ENCODE assay signal across 9 cellular contexts in the genomic region with DNA sequence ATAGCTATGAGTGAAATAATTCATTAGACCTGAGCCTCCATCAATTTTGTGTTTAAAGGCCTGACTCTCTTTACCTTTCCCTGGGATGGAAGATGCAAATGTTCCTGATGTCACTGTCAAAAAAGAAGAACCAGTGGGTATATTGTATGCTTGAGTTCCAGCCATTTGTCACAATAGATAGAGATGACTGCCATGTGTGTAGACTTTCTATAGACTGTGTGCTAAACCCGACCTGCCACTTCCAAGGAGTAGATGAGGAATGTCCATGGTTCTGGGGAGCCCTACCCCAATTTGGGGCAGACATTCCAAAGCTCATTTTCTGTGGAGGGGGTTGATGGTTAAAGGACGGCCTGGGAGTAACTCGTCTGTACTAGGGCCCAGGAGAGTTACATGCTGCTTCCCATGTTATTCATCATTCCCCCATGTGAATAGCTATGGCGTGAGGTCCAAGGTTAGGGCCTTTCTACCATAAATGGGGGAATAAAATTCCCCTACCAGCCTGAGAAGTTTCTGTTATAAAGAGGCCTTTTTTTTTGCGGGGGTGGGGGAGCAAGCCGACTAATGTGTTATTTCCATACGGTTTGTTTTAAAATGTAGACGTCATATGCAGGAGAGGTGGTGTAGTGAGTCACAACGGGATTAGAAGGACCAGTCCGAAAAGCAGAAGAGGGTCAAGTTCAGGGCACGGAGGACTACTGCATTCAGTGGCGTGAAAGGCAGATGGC. TPM values are rescaled to one million over a fixed set of nuclear protein-coding genes. Genes with fewer than 3 reads are reported as not detected.
DNase-seq lines count a peak whose midpoint lies in the region; ATAC-seq, FAIRE-seq and TF ChIP-seq lines count a peak whose summit lies in the region.
"Had no signal": no experiment of that assay in that cellular context is flagged by ENCODE, and none has a peak within 500 bp of the region (broad histone marks: within the 10 kb centered on the region; RNA-seq: fewer than 3 reads in every experiment).

No MANE protein-coding gene starts in this region.

- TF ChIP-seq CTCF in astrocyte (IDR thresholded peaks at IDR 0.05; ENCODE audit: insufficient read depth, low read depth, low read length) (no peak), nephron (IDR thresholded peaks at IDR 0.05; ENCODE audit: unreplicated experiment in 3 of 3) (no peak)

- H3K27me3 ChIP-seq in astrocyte (ENCODE audit: insufficient read depth, low read length): no peaks in the 10 kb centered on the region

- H3K9ac ChIP-seq in astrocyte (ENCODE audit: low read length): peak overlapping the region; percentile 79

- H2AFZ ChIP-seq in astrocyte (ENCODE audit: low read depth, low read length): no peak overlapping the region

- DNase-seq in GM18507 (ENCODE audit: extremely low spot score, insufficient read length, low read depth) (no peak), astrocyte (ENCODE audit: low read depth) (peak; percentile 69), NCI-H146 (lab: John Stamatoyannopoulos, UW) (no peak), T-helper 2 cell (no peak), epidermal melanocyte (ENCODE audit: insufficient read length, low spot score) (no peak)
- DNase-seq: endodermal cell; naive thymus-derived CD8-positive, alpha-beta T cell had no signal

- H3K9me3 Mint-ChIP-seq in astrocyte (ENCODE audit: unreplicated experiment): peaks cover 4% of the 10 kb centered on the region
- peaks cover 5% of the 10 kb centered on the region for H3K9me3 Mint-ChIP-seq in nephron
- H3K9me3 Mint-ChIP-seq: endodermal cell had no signal

- H3K36me3 ChIP-seq in astrocyte (ENCODE audit: insufficient read depth, low read length): no peaks in the 10 kb centered on the region

- peaks cover 33% of the 10 kb centered on the region for H3K4me1 ChIP-seq in astrocyte (ENCODE audit: insufficient read depth, low read length)

- peak overlapping the region; percentile 94 for H3K27ac ChIP-seq in astrocyte (ENCODE audit: low read depth, low read length)

- no peaks in the 10 kb centered on the region for H3K79me2 ChIP-seq in astrocyte (ENCODE audit: insufficient read depth, low read length)

- H3K27ac Mint-ChIP-seq in astrocyte (ENCODE audit: unreplicated experiment) (peak overlapping the region; percentile 42), nephron (peak overlapping the region in 2 of 3 experiments; percentile 41 to 55)
- H3K27ac Mint-ChIP-seq: endodermal cell had no signal

- peaks cover 28% of the 10 kb centered on the region for H3K4me1 Mint-ChIP-seq in astrocyte (ENCODE audit: low read depth, unreplicated experiment)
- H3K4me1 Mint-ChIP-seq in nephron: peaks cover 31% of the 10 kb centered on the region

- no peak overlapping the region for H3K4me3 Mint-ChIP-seq in astrocyte (ENCODE audit: unreplicated experiment)
- no peak overlapping the region for H3K4me3 Mint-ChIP-seq in nephron
- H3K4me3 Mint-ChIP-seq: endodermal cell; naive thymus-derived CD8-positive, alpha-beta T cell had no signal

- ATAC-seq in HG03095 (IDR thresholded peaks at IDR 0.05; ENCODE audit: unreplicated experiment): peak; percentile 52
- ATAC-seq: naive thymus-derived CD8-positive, alpha-beta T cell had no signal

- no peak overlapping the region for H3K4me3 ChIP-seq in astrocyte (ENCODE audit: insufficient read depth, low read depth, low read length)

- H3K36me3 Mint-ChIP-seq in astrocyte (ENCODE audit: low read depth, unreplicated experiment) (no peaks in the 10 kb centered on the region), nephron (ENCODE audit: low read depth) (no peaks in the 10 kb centered on the region)

- H3K9me3 ChIP-seq in astrocyte (ENCODE audit: insufficient read depth, low read depth, low read length): no peaks in the 10 kb centered on the region

- H4K20me1 ChIP-seq in astrocyte (ENCODE audit: insufficient read depth, low read length): no peaks in the 10 kb centered on the region

- H3K4me2 ChIP-seq in astrocyte (ENCODE audit: low read length): peak overlapping the region; percentile 63

- H3K27me3 Mint-ChIP-seq in astrocyte (ENCODE audit: low read depth, unreplicated experiment) (no peaks in the 10 kb centered on the region), nephron (ENCODE audit: low read depth) (peaks cover 4% of the 10 kb centered on the region)
- H3K27me3 Mint-ChIP-seq: naive thymus-derived CD8-positive, alpha-beta T cell had no signal

- FAIRE-seq in GM18507 (lab: Jason Lieb, UNC): peak; percentile 41
- no peak for FAIRE-seq in astrocyte (lab: Jason Lieb, UNC)

RNA-seq across cellular contexts. Expression of gene IL1B, which starts 24.1 kb away (rescaled TPM):
- not detected in 2 replicates for total RNA-seq in astrocyte
- total RNA-seq: endodermal cell; naive thymus-derived CD8-positive, alpha-beta T cell had no signal

RNA-seq across cellular contexts. Expression of gene IL1A, which starts 28.2 kb away (rescaled TPM):
- 0.31 and 0.43 TPM in 2 replicates for total RNA-seq in astrocyte
- total RNA-seq: naive thymus-derived CD8-positive, alpha-beta T cell had no signal

RNA-seq across cellular contexts. Expression of gene CKAP2L, which starts 48.1 kb away (rescaled TPM):
- total RNA-seq in astrocyte: 0.96 and 2.1 TPM in 2 replicates
- total RNA-seq: naive thymus-derived CD8-positive, alpha-beta T cell had no signal
